Comparison of ENCODE assay signal across 17 cellular contexts in the genomic region with DNA sequence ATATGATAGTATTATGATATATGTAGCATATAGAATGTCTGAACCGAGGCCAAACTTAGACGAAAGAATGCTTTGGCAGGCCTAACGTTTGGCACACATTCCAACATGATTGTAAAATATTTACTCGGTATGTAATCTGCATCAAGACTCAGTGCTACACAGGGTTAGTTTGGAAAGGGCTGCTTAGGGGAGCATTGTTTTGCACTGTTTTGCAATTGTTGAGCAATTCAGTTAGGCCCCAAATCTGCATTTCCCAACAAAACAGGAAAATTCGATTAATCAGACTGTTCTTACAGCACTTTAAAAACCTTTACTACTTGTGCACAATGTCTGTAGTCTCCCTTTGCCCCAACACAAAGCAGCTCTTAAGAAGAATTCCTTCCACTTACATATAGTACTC.
"Had no signal": no experiment of that assay in that cellular context is flagged by ENCODE, and none has a peak within 500 bp of the region (broad histone marks: within the 10 kb centered on the region; RNA-seq: fewer than 3 reads in every experiment).

No MANE protein-coding gene starts in this region.

- ATAC-seq: foreskin keratinocyte, left colon, lower lobe of right lung had no signal

- H3K4me3 ChIP-seq: colonic mucosa, lower lobe of right lung, tibial nerve had no signal

- H3K4me1 ChIP-seq: colonic mucosa, foreskin keratinocyte, lower lobe of right lung, tibial nerve had no signal

- DNase-seq: activated CD4-positive, alpha-beta T cell treated with anti-CD3 and anti-CD28 coated beads, Interleukin-2, amount 50 U/mL, for 48 hours; activated gamma-delta T cell treated with Interleukin-2 at 50 U/mL for 16 hours; amygdala; caudate nucleus; colonic mucosa; foreskin keratinocyte; hippocampal formation; islet precursor cell; left colon; lower lobe of right lung; posterior cingulate gyrus; small intestine; stimulated activated CD4-positive, alpha-beta T cell treated with anti-CD3 and anti-CD28 coated beads, Interleukin-15, amount 100 ng/mL, for 24 hours; stimulated activated CD4-positive, alpha-beta T cell treated with anti-CD3 and anti-CD28 coated beads, Interleukin-2, amount 100 ng/mL, for 48 hours had no signal

- H3K27ac ChIP-seq: colonic mucosa, foreskin keratinocyte, lower lobe of right lung, tibial nerve had no signal

- H3K27me3 ChIP-seq: colonic mucosa, foreskin keratinocyte, tibial nerve had no signal

- H3K36me3 ChIP-seq: colonic mucosa, lower lobe of right lung, tibial nerve had no signal

- H3K9me3 ChIP-seq: colonic mucosa, lower lobe of right lung, tibial nerve had no signal

- FAIRE-seq: small intestine, TTC549, urothelium cell line had no signal
